9 cellular contexts compared by ENCODE assay signal in genomic region chr3:46846624-46847542, GRCh38. TPM values are rescaled to one million over a fixed set of nuclear protein-coding genes. Genes with fewer than 3 reads are reported as not detected.
DNase-seq lines count a peak whose midpoint lies in the region; ATAC-seq and TF ChIP-seq lines count a peak whose summit lies in the region.
"Had no signal": no experiment of that assay in that cellular context is flagged by ENCODE, and none has a peak within 500 bp of the region (broad histone marks: within the 10 kb centered on the region; RNA-seq: fewer than 3 reads in every experiment).

No MANE protein-coding gene starts in this region.

- DNase-seq in left ventricle myocardium inferior: no peak
- DNase-seq in HCEC 1CT: no peak
- DNase-seq in Ammon's horn (ENCODE audit: low spot score): no peak

- intact Hi-C loops in left ventricle myocardium inferior (cut with micrococcal nuclease): no loop called here

- ATAC-seq in GM18502 (IDR thresholded peaks at IDR 0.05; ENCODE audit: poor library complexity, unreplicated experiment) (peak; percentile 2), GM21717 (IDR thresholded peaks at IDR 0.05; ENCODE audit: unreplicated experiment) (no peak), GM19023 (IDR thresholded peaks at IDR 0.05; ENCODE audit: unreplicated experiment) (no peak)

- peaks cover 46% of the 10 kb centered on the region for H3K4me1 ChIP-seq in left ventricle myocardium inferior

- H3K27me3 ChIP-seq in left ventricle myocardium inferior (ENCODE audit: low read depth): no peaks in the 10 kb centered on the region

- peaks cover 19% of the 10 kb centered on the region for H3K9me3 ChIP-seq in left ventricle myocardium inferior (replicated peaks)

- H3K27ac ChIP-seq in VCaP (peak overlapping the region; percentile 90), left ventricle myocardium inferior (replicated peaks) (peak overlapping the region; percentile 95), skin epidermis (peak overlapping the region in 12 of 21 experiments; percentile 14 to 87 (median 82))

- no peak for TF ChIP-seq CTCF in VCaP (conservative IDR thresholded peaks at IDR 0.05)
- no peak for TF ChIP-seq CTCF in left ventricle myocardium inferior (IDR thresholded peaks at IDR 0.05; ENCODE audit: borderline replicate concordance)

- H3K36me3 ChIP-seq in left ventricle myocardium inferior: no peaks in the 10 kb centered on the region

- H3K4me3 ChIP-seq in left ventricle myocardium inferior (peak overlapping the region; percentile 61), skin epidermis (peak overlapping the region in 2 of 7 experiments; percentile 38 to 55)

RNA-seq across cellular contexts. Expression of gene MYL3, which starts 16.4 kb away (rescaled TPM):
- total RNA-seq in left ventricle myocardium inferior: 7,440 TPM
- total RNA-seq: T-helper 1 cell treated with Interleukin-12 subunit alpha and Interleukin-12 subunit beta and Interleukin-4 antibody, amounts not matched to agents 30 ng/mL and 1 ng/mL, for 36 hours had no signal

RNA-seq across cellular contexts. Expression of gene PTH1R, which starts 30.6 kb away (rescaled TPM):
- 6.4 TPM for total RNA-seq in left ventricle myocardium inferior
- total RNA-seq: T-helper 1 cell treated with Interleukin-12 subunit alpha and Interleukin-12 subunit beta and Interleukin-4 antibody, amounts not matched to agents 30 ng/mL and 1 ng/mL, for 36 hours had no signal
